Comparison of ENCODE assay signal across 19 cellular contexts in genomic region chr1:35915693-35916092, GRCh38.
"Had no signal": no experiment of that assay in that cellular context is flagged by ENCODE, and none has a peak within 500 bp of the region (broad histone marks: within the 10 kb centered on the region; RNA-seq: fewer than 3 reads in every experiment).

No MANE protein-coding gene starts in this region.

- DNase-seq: activated B cell treated with CpG ODN at 0.5 μM for 24 hours; activated CD4-positive, alpha-beta T cell treated with anti-CD3 and anti-CD28 coated beads, Interleukin-2, amount 10 ng/mL, durations not matched to agents 24 days and 14 days; activated CD8-positive, alpha-beta memory T cell treated with anti-CD3 and anti-CD28 coated beads, Interleukin-2, amount 50 U/mL, for 48 hours; activated naive CD8-positive, alpha-beta T cell treated with anti-CD3 and anti-CD28 coated beads for 36 hours; activated T-cell treated with anti-CD3 and anti-CD28 coated beads, Interleukin-2, amount 50 U/mL, for 72 hours; amygdala; brain microvascular endothelial cell; dorsolateral prefrontal cortex; endodermal cell; erythroblast; hippocampal formation; kidney; left ventricle myocardium inferior; mucosa of descending colon; naive thymus-derived CD8-positive, alpha-beta T cell; pancreas; stimulated activated CD4-positive, alpha-beta T cell treated with anti-CD3 and anti-CD28 coated beads, Interleukin-2, amount 100 ng/mL, for 48 hours; stimulated activated naive B cell treated with anti-CD40 and anti-IgM and Interleukin-4, amounts not matched to agents 10 μg/mL and 1 μg/mL and 100 μg/mL, for 72 hours; tibial artery had no signal

- ATAC-seq: activated T-cell treated with anti-CD3 and anti-CD28 coated beads, Interleukin-2, amount 50 U/mL, for 72 hours; mucosa of descending colon; naive thymus-derived CD8-positive, alpha-beta T cell; pancreas; stimulated activated naive B cell treated with anti-CD40 and anti-IgM and Interleukin-4, amounts not matched to agents 10 μg/mL and 1 μg/mL and 100 μg/mL, for 72 hours had no signal
